In the genomic region with DNA sequence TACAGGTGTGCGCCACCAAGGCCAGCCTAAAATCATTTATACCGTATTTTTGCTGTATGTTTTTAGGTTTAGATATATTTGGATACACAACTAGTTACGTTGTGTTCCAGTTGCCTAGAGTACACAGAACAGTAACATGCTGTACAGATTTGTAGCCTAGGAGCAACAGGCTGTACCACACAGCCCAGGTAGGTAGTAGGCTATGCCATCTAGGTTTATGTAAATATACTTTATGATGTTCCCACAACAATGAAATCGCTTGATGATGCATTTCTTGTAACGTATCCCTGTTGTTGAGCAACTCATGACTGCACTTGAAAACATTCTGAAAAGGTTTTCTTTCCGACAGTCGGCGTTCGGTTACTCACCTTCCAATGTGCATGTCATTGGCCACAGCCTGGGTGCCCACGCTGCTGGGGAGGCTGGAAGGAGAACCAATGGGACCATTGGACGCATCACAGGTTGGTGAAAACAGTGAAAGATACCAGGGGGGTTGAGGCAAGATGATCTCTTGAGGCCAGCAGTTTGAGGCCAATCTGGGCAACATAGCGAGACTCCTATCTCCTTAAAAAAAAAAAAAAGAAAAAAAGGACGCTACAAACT, we compare ENCODE assay signal across 37 cellular contexts. TPM values are rescaled to one million over a fixed set of nuclear protein-coding genes. Genes with fewer than 3 reads are reported as not detected.
"Had no signal": no experiment of that assay in that cellular context is flagged by ENCODE, and none has a peak within 500 bp of the region (broad histone marks: within the 10 kb centered on the region; RNA-seq: fewer than 3 reads in every experiment).

No MANE protein-coding gene starts in this region.

- ATAC-seq: activated CD4-positive, alpha-beta T cell treated with anti-CD3 and anti-CD28 coated beads for 36 hours; activated CD8-positive, alpha-beta memory T cell treated with anti-CD3 and anti-CD28 coated beads, Interleukin-2, amount 10 ng/mL, durations not matched to agents 7 days and 5 days; activated CD8-positive, alpha-beta T cell treated with anti-CD3 and anti-CD28 coated beads, Interleukin-2, amount 10 ng/mL, durations not matched to agents 7 days and 5 days; activated naive CD8-positive, alpha-beta T cell treated with anti-CD3 and anti-CD28 coated beads, Interleukin-2, amount 50 U/mL, for 24 hours; foreskin keratinocyte; gastrocnemius medialis; heart right ventricle; T-helper 17 cell had no signal

- H3K27me3 ChIP-seq: adrenal gland, breast epithelium, cardiac muscle cell, esophagus muscularis mucosa, foreskin keratinocyte, gastrocnemius medialis, heart right ventricle had no signal

- H3K4me3 ChIP-seq: adrenal gland, breast epithelium, cardiac muscle cell, coronary artery, dorsolateral prefrontal cortex, esophagus muscularis mucosa, gastrocnemius medialis, heart right ventricle had no signal

- H3K4me1 ChIP-seq: adrenal gland, breast epithelium, esophagus muscularis mucosa, foreskin keratinocyte, gastrocnemius medialis, heart right ventricle had no signal

- DNase-seq: activated CD4-positive, alpha-beta memory T cell treated with anti-CD3 and anti-CD28 coated beads for 36 hours; activated CD4-positive, alpha-beta T cell treated with anti-CD3 and anti-CD28 coated beads for 36 hours; activated CD4-positive, alpha-beta T cell treated with anti-CD3 and anti-CD28 coated beads, Interleukin-2, amount 10 ng/mL, durations not matched to agents 24 days and 14 days; activated CD4-positive, CD25-positive, alpha-beta regulatory T cell; activated CD4-positive, CD25-positive, alpha-beta regulatory T cell treated with anti-CD3 and anti-CD28 coated beads, Interleukin-2, amount 50 U/mL, for 72 hours; activated CD8-positive, alpha-beta memory T cell treated with anti-CD3 and anti-CD28 coated beads, Interleukin-2, amount 10 ng/mL, durations not matched to agents 7 days and 5 days; activated CD8-positive, alpha-beta memory T cell treated with anti-CD3 and anti-CD28 coated beads, Interleukin-2, amount 50 U/mL, for 4 hours; activated CD8-positive, alpha-beta T cell treated with anti-CD3 and anti-CD28 coated beads, Interleukin-2, amount 10 ng/mL, durations not matched to agents 7 days and 5 days; activated effector memory CD4-positive, alpha-beta T cell treated with anti-CD3 and anti-CD28 coated beads, Interleukin-2, amount 50 U/mL, for 16 hours; activated naive CD4-positive, alpha-beta T cell treated with anti-CD3 and anti-CD28 coated beads for 36 hours; activated naive CD8-positive, alpha-beta T cell treated with anti-CD3 and anti-CD28 coated beads for 36 hours; activated naive CD8-positive, alpha-beta T cell treated with anti-CD3 and anti-CD28 coated beads, Interleukin-2, amount 50 U/mL, for 24 hours; activated T-cell treated with anti-CD3 and anti-CD28 coated beads, Interleukin-2, amount 50 U/mL, for 1 hour; activated T-cell treated with anti-CD3 and anti-CD28 coated beads, Interleukin-2, amount 50 U/mL, for 48 hours; adrenal gland; amygdala; aorta; central memory CD4-positive, alpha-beta T cell; cerebellar nuclear complex; dorsolateral prefrontal cortex; effector memory CD4-positive, alpha-beta T cell; endodermal cell; erythroblast; foreskin keratinocyte; gastrocnemius medialis; heart right ventricle; T-helper 1 cell; T-helper 17 cell; T1000 had no signal

- H3K36me3 ChIP-seq: adrenal gland, breast epithelium, cardiac muscle cell, esophagus muscularis mucosa, gastrocnemius medialis, heart right ventricle had no signal

- H3K9me3 ChIP-seq: adrenal gland, breast epithelium, esophagus muscularis mucosa, gastrocnemius medialis, heart right ventricle had no signal

- H3K27ac ChIP-seq: adrenal gland, breast epithelium, cardiac muscle cell, coronary artery, dorsolateral prefrontal cortex, esophagus muscularis mucosa, foreskin keratinocyte, gastrocnemius medialis, heart right ventricle had no signal

RNA-seq across cellular contexts. Expression of a gene that starts 7.7 kb away (rescaled TPM):
- total RNA-seq: activated CD4-positive, alpha-beta memory T cell treated with anti-CD3 and anti-CD28 coated beads for 36 hours; activated CD4-positive, alpha-beta T cell treated with anti-CD3 and anti-CD28 coated beads for 36 hours; activated CD4-positive, alpha-beta T cell treated with anti-CD3 and anti-CD28 coated beads, Interleukin-2, amount 10 ng/mL, durations not matched to agents 24 days and 14 days; activated CD8-positive, alpha-beta memory T cell treated with anti-CD3 and anti-CD28 coated beads for 36 hours; activated CD8-positive, alpha-beta memory T cell treated with anti-CD3 and anti-CD28 coated beads, Interleukin-2, amount 10 ng/mL, durations not matched to agents 7 days and 5 days; activated CD8-positive, alpha-beta T cell treated with anti-CD3 and anti-CD28 coated beads, Interleukin-2, amount 10 ng/mL, durations not matched to agents 7 days and 5 days; activated naive CD4-positive, alpha-beta T cell treated with anti-CD3 and anti-CD28 coated beads for 36 hours; activated naive CD8-positive, alpha-beta T cell treated with anti-CD3 and anti-CD28 coated beads for 36 hours; activated T-helper 1 cell treated with anti-CD3 and anti-CD28 coated beads, Interleukin-12 subunit alpha, Interleukin-12 subunit beta, Interleukin-2, Interleukin-4 antibody, amounts not matched to agents 30 ng/mL and 10 ng/mL and 1 ng/mL, durations not matched to agents 14 hours and 24 hours and 36 hours; activated T-helper 2 cell treated with anti-CD3 and anti-CD28 coated beads, Interferon-gamma antibody, Interleukin-2, Interleukin-4, amounts not matched to agents 10 μg/mL and 5 μg/mL and 100 μg/mL, durations not matched to agents 14 hours and 24 hours and 36 hours; breast epithelium; cardiac muscle cell; dorsolateral prefrontal cortex; endodermal cell; esophagus muscularis mucosa; foreskin keratinocyte; gastrocnemius medialis; glomerular endothelial cell; T-helper 17 cell had no signal
- polyA plus RNA-seq: cardiac muscle cell, foreskin keratinocyte had no signal

RNA-seq across cellular contexts. Expression of a gene that starts 37.3 kb away (rescaled TPM):
- total RNA-seq: activated CD4-positive, alpha-beta memory T cell treated with anti-CD3 and anti-CD28 coated beads for 36 hours; activated CD4-positive, alpha-beta T cell treated with anti-CD3 and anti-CD28 coated beads for 36 hours; activated CD4-positive, alpha-beta T cell treated with anti-CD3 and anti-CD28 coated beads, Interleukin-2, amount 10 ng/mL, durations not matched to agents 24 days and 14 days; activated CD8-positive, alpha-beta memory T cell treated with anti-CD3 and anti-CD28 coated beads for 36 hours; activated CD8-positive, alpha-beta memory T cell treated with anti-CD3 and anti-CD28 coated beads, Interleukin-2, amount 10 ng/mL, durations not matched to agents 7 days and 5 days; activated CD8-positive, alpha-beta T cell treated with anti-CD3 and anti-CD28 coated beads, Interleukin-2, amount 10 ng/mL, durations not matched to agents 7 days and 5 days; activated naive CD4-positive, alpha-beta T cell treated with anti-CD3 and anti-CD28 coated beads for 36 hours; activated naive CD8-positive, alpha-beta T cell treated with anti-CD3 and anti-CD28 coated beads for 36 hours; activated T-helper 1 cell treated with anti-CD3 and anti-CD28 coated beads, Interleukin-12 subunit alpha, Interleukin-12 subunit beta, Interleukin-2, Interleukin-4 antibody, amounts not matched to agents 30 ng/mL and 10 ng/mL and 1 ng/mL, durations not matched to agents 14 hours and 24 hours and 36 hours; activated T-helper 2 cell treated with anti-CD3 and anti-CD28 coated beads, Interferon-gamma antibody, Interleukin-2, Interleukin-4, amounts not matched to agents 10 μg/mL and 5 μg/mL and 100 μg/mL, durations not matched to agents 14 hours and 24 hours and 36 hours; breast epithelium; cardiac muscle cell; dorsolateral prefrontal cortex; endodermal cell; esophagus muscularis mucosa; foreskin keratinocyte; gastrocnemius medialis; glomerular endothelial cell; T-helper 17 cell had no signal
- polyA plus RNA-seq: cardiac muscle cell, foreskin keratinocyte had no signal
